8 cellular contexts compared by ENCODE assay signal in the genomic region with DNA sequence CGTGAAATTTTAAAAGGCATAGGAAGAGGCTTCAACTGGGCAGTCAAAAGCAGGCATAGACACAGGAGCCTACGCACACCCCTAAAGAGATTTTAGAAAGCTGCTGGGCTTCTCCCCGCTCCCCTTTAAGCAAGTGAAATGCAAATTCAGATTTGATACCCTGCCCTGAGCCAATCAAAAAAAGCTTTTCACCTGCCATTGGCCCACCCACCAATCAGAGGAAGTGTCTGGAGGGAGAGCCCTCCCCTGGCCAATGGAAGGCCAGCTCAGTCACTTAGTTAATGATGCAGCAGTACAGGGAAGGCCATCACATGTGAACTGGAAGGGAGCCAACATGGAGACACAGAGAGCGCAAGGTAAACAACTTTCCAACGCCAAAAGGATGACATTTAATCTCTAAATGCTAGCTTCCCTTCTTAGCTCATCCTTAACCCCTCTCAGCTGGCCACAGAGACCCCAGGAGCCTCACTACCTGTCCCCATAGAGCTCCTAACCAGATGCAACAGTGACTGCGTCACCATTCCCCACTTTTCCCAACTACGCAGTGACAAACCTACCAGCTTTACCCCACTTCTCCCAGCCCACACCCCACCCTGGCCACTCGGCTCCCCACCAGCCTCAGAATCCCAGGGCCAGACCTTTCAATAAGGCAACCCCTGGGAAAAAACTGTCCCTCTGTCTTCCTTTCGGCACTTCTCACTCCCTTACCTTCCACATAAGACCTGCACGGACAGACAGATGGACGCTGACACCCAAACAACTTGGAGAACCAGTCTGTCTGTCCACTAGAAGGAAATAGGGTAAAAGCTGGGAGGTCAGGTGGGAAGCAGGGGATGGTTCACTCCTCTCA.
DNase-seq lines count a peak whose midpoint lies in the region; ATAC-seq and TF ChIP-seq lines count a peak whose summit lies in the region.

No MANE protein-coding gene starts in this region.

- H3K4me1 ChIP-seq in mucosa of descending colon (ENCODE audit: low read depth), result peaks cover 69% of the 10 kb centered on the region

- no peak for TF ChIP-seq CTCF in mucosa of descending colon (IDR thresholded peaks at IDR 0.05)

- peak overlapping the region; percentile 95 for H3K27ac Mint-ChIP-seq in stimulated activated naive B cell treated with anti-CD40 and anti-IgM and Interleukin-4, amounts not matched to agents 10 μg/mL and 1 μg/mL and 100 μg/mL, for 72 hours

- peak overlapping the region; percentile 54 for H3K4me3 ChIP-seq in mucosa of descending colon

- intact Hi-C loops in mucosa of descending colon (cut with DNase I, micrococcal nuclease), result no loop called here

- no peaks in the 10 kb centered on the region for H3K36me3 ChIP-seq in mucosa of descending colon (ENCODE audit: low read depth)

- no peaks in the 10 kb centered on the region for H3K9me3 ChIP-seq in mucosa of descending colon

- ATAC-seq in GM19463 (IDR thresholded peaks at IDR 0.05; ENCODE audit: unreplicated experiment) (peak; percentile 64), HG03558 (IDR thresholded peaks at IDR 0.05; ENCODE audit: extremely low read depth, unreplicated experiment) (peak; percentile 48), mucosa of descending colon (peak; percentile 75)
- ATAC-seq in stimulated activated naive B cell treated with anti-CD40 and anti-IgM and Interleukin-4, amounts not matched to agents 10 μg/mL and 1 μg/mL and 100 μg/mL, for 72 hours (replicated peaks), result peak; percentile 74 to 77

- DNase-seq in DMS53 (lab: John Stamatoyannopoulos, UW), result peak; percentile 99
- DNase-seq in activated CD4-positive, alpha-beta T cell treated with anti-CD3 and anti-CD28 coated beads, Interleukin-2, amount 50 U/mL, for 1 hour, result peak; percentile 64
- DNase-seq in effector CD8-positive, alpha-beta T cell (lab: John Stamatoyannopoulos, UW), result peak; percentile 59
- peak; percentile 86 to 95 (median 87) for DNase-seq in mucosa of descending colon
- peak; percentile 90 for DNase-seq in stimulated activated naive B cell treated with anti-CD40 and anti-IgM and Interleukin-4, amounts not matched to agents 10 μg/mL and 1 μg/mL and 100 μg/mL, for 72 hours
- DNase-seq in COLO829 (ENCODE audit: low spot score), result no peak

- H3K36me3 Mint-ChIP-seq in stimulated activated naive B cell treated with anti-CD40 and anti-IgM and Interleukin-4, amounts not matched to agents 10 μg/mL and 1 μg/mL and 100 μg/mL, for 72 hours, result peaks cover 31 to 56% of the 10 kb centered on the region in 2 donors

- no peaks in the 10 kb centered on the region for H3K27me3 Mint-ChIP-seq in stimulated activated naive B cell treated with anti-CD40 and anti-IgM and Interleukin-4, amounts not matched to agents 10 μg/mL and 1 μg/mL and 100 μg/mL, for 72 hours

- H3K4me1 Mint-ChIP-seq in stimulated activated naive B cell treated with anti-CD40 and anti-IgM and Interleukin-4, amounts not matched to agents 10 μg/mL and 1 μg/mL and 100 μg/mL, for 72 hours, result peaks cover 54 to 85% of the 10 kb centered on the region in 2 donors

- peaks cover 0 to 1% of the 10 kb centered on the region in 2 donors for H3K9me3 Mint-ChIP-seq in stimulated activated naive B cell treated with anti-CD40 and anti-IgM and Interleukin-4, amounts not matched to agents 10 μg/mL and 1 μg/mL and 100 μg/mL, for 72 hours

- H3K4me3 Mint-ChIP-seq in stimulated activated naive B cell treated with anti-CD40 and anti-IgM and Interleukin-4, amounts not matched to agents 10 μg/mL and 1 μg/mL and 100 μg/mL, for 72 hours, result peak overlapping the region; percentile 94
